ENCODE assay signal across 7 cellular contexts in genomic region chr2:229920011-229920781, GRCh38. TPM values are rescaled to one million over a fixed set of nuclear protein-coding genes. Genes with fewer than 3 reads are reported as not detected.
DNase-seq lines count a peak whose midpoint lies in the region; ATAC-seq, FAIRE-seq and TF ChIP-seq lines count a peak whose summit lies in the region.

No MANE protein-coding gene starts in this region.

- H3K9ac ChIP-seq in HepG2 (ENCODE audit: insufficient read depth, low read depth, low read length), result peak overlapping the region; percentile 84

- TF ChIP-seq EP300 in HepG2 (IDR thresholded peaks at IDR 0.05; ENCODE audit: low read depth in 2 of 2, low read length in 2 of 2) (no peak), HepG2 (CRISPR knock-in tag; IDR thresholded peaks at IDR 0.05; ENCODE audit: borderline replicate concordance) (no peak)

- no peak for TF ChIP-seq RAD21 in HepG2 (CRISPR knock-in tag; IDR thresholded peaks at IDR 0.05)

- H3K4me3 ChIP-seq in RWPE2 (ENCODE audit: severe bottlenecking), result peak overlapping the region; percentile 90
- H3K4me3 ChIP-seq in brain microvascular endothelial cell (ENCODE audit: low read depth, low read length), result peak overlapping the region; percentile 92
- H3K4me3 ChIP-seq in HepG2 (replicated peaks in 1 of 3; ENCODE audit: insufficient read depth in 1 of 3, low read depth in 2 of 3, low read length in 3 of 3), result peak overlapping the region; percentile 77 to 98 (median 87)

- no peaks in the 10 kb centered on the region for H3K27me3 ChIP-seq in RWPE2 (ENCODE audit: insufficient read depth, poor library complexity, severe bottlenecking)
- no peaks in the 10 kb centered on the region for H3K27me3 ChIP-seq in brain microvascular endothelial cell (replicated peaks)
- H3K27me3 ChIP-seq in HepG2 (ENCODE audit: control insufficient read depth in 1 of 2, insufficient read depth in 2 of 2, low read length in 2 of 2), result no peaks in the 10 kb centered on the region; a peak in 1 of 5 replicates

- H3K27ac ChIP-seq in RWPE2 (ENCODE audit: poor library complexity, severe bottlenecking), result peak overlapping the region; percentile 83
- H3K27ac ChIP-seq in brain microvascular endothelial cell, result peak overlapping the region; percentile 89
- H3K27ac ChIP-seq in HepG2 (ENCODE audit: extremely low read length, insufficient read depth, low read length), result peak overlapping the region; percentile 95

- H3K36me3 ChIP-seq in RWPE2 (ENCODE audit: low read depth) (peaks cover 18% of the 10 kb centered on the region), brain microvascular endothelial cell (replicated peaks) (peaks cover 12% of the 10 kb centered on the region), HepG2 (replicated peaks in 1 of 2; ENCODE audit: control insufficient read depth in 1 of 2, insufficient read depth in 2 of 2, low read length in 2 of 2) (peaks cover 2 to 13% of the 10 kb centered on the region in 2 experiments; a peak in 4 of 5 replicates)

- H3K9me3 ChIP-seq in RWPE2 (ENCODE audit: severe bottlenecking) (no peaks in the 10 kb centered on the region), HepG2 (ENCODE audit: low read length) (no peaks in the 10 kb centered on the region)

- no peak; a peak in 1 of 4 replicates for TF ChIP-seq POLR2A in HepG2 (IDR thresholded peaks at IDR 0.05; ENCODE audit: insufficient read depth in 1 of 2, low read depth in 2 of 2, low read length in 2 of 2)

- BruUV-seq in HepG2 (replicated peaks; lab: Mats Ljungman, UMichigan), result TSS peak; percentile 57

- H3K4me1 ChIP-seq in RWPE2 (ENCODE audit: insufficient read depth, poor library complexity, severe bottlenecking) (no peaks in the 10 kb centered on the region), HepG2 (ENCODE audit: insufficient read depth, low read length) (peaks cover 52% of the 10 kb centered on the region)

- peaks cover 24% of the 10 kb centered on the region for H4K20me1 ChIP-seq in HepG2 (ENCODE audit: insufficient read depth, low read length)

- peak overlapping the region; percentile 73 for H3K4me2 ChIP-seq in HepG2 (ENCODE audit: low read depth, low read length)

- H3K79me2 ChIP-seq in HepG2 (ENCODE audit: insufficient read depth, low read length), result peaks cover 62% of the 10 kb centered on the region

- DNase-seq in GM18507 (ENCODE audit: extremely low spot score, insufficient read length, low read depth), result no peak
- DNase-seq in RWPE2 (ENCODE audit: low spot score), result no peak
- no peak for DNase-seq in brain microvascular endothelial cell
- DNase-seq in HepG2 (ENCODE audit: low spot score), result peak; percentile 27
- DNase-seq in stimulated activated naive CD8-positive, alpha-beta T cell treated with anti-CD3 and anti-CD28 coated beads, Interleukin-15, Interleukin-2, amounts not matched to agents 100 U/mL and 50 U/mL, for 24 hours, result peak; percentile 29

- POLR2A ChIA-PET in HepG2 (lab: Yijun Ruan, JAX), result interaction anchor here (0.9 to 2.6 kb wide), 4 partner anchors 10 to 119 kb away, joined by 3 to 20 read pairs (median 5); no protein-coding TSS in a partner anchor

- 1% methylated on average over 25 of the region's 25 CpGs for WGBS in HepG2 (ENCODE audit: low lambda C conversion rate)

- CTCF ChIA-PET in HepG2 (lab: Yijun Ruan, JAX; ENCODE audit: low intra/inter-chr PET ratio, low total read pairs), result no interaction called here

- intact Hi-C loops in HepG2 (cut with micrococcal nuclease; ENCODE audit: unreplicated experiment), result loop anchor here (1.0 to 5.0 kb wide), 2 partner anchors 8 to 118 kb away; no protein-coding TSS in a partner anchor

- in situ Hi-C loops in brain microvascular endothelial cell (cut with HindIII; ENCODE audit: low pct_ligation_motif_present, low sequenced_read_pairs), result no loop called here
- in situ Hi-C loops in HepG2 (cut with HindIII; ENCODE audit: extremely low pct_ligation_motif_present, low pct_unique_long_range_greater_than_20kb), result no loop called here

- ATAC-seq in RWPE2 (ENCODE audit: low read depth) (no peak), HepG2 (no peak), GM19452 (IDR thresholded peaks at IDR 0.05; ENCODE audit: unreplicated experiment) (no peak), GM18907 (IDR thresholded peaks at IDR 0.05; ENCODE audit: unreplicated experiment) (no peak)
- ATAC-seq in stimulated activated naive CD8-positive, alpha-beta T cell treated with anti-CD3 and anti-CD28 coated beads, Interleukin-15, Interleukin-2, amounts not matched to agents 100 U/mL and 50 U/mL, for 24 hours, result no peak

- no peak for TF ChIP-seq CTCF in RWPE2 (IDR thresholded peaks at IDR 0.05; ENCODE audit: poor library complexity, severe bottlenecking)
- no peak for TF ChIP-seq CTCF in brain microvascular endothelial cell (IDR thresholded peaks at IDR 0.05; ENCODE audit: low read depth, low read length, missing control alignments)
- no peak for TF ChIP-seq CTCF in HepG2 (CRISPR knock-in tag; IDR thresholded peaks at IDR 0.05)

- no peak overlapping the region for H2AFZ ChIP-seq in HepG2 (ENCODE audit: low read length)

- FAIRE-seq in GM18507 (lab: Jason Lieb, UNC), result peak; percentile 68
- no peak for FAIRE-seq in HepG2 (lab: Jason Lieb, UNC)

TF ChIP-seq in HepG2, 621 proteins besides CTCF, POLR2A, EP300 and RAD21 (continues in another document):
- TF ChIP-seq ZNF501 (CRISPR knock-in tag; IDR thresholded peaks at IDR 0.05) (peak; percentile 55; the same call in 1 of the 2 replicates), SPEN (CRISPR knock-in tag; IDR thresholded peaks at IDR 0.05; ENCODE audit: low read depth) (peak; percentile 29; the same call in 1 of the 2 replicates), ETV6 (CRISPR knock-in tag; conservative IDR thresholded peaks at IDR 0.05) (0 out of 2 replicates have a peak, but pooled peaks have one; percentile 47), PATZ1 (CRISPR knock-in tag; IDR thresholded peaks at IDR 0.05) (peak; percentile 32)

RNA-seq across cellular contexts. Expression of gene TRIP12, which starts 1.6 kb away (rescaled TPM):
- total RNA-seq in HepG2 (2016; rRNA removed; fragmentation: Illumina TruSeq; extraction: Trizol), result 153 and 257 TPM in 2 replicates
- 75.6 and 85.5 TPM in 2 replicates for total RNA-seq in HepG2 (2016; cell fraction: cytosol; rRNA removed; fragmentation: Illumina TruSeq; extraction: Trizol; ENCODE audit: low read depth)
- 145 and 246 TPM in 2 replicates for total RNA-seq in HepG2 (2016; cell fraction: insoluble cytoplasmic fraction; rRNA removed; fragmentation: Illumina TruSeq; extraction: Trizol)
- total RNA-seq in HepG2 (2016; cell fraction: membrane; rRNA removed; fragmentation: Illumina TruSeq; extraction: Trizol), result 97.0 and 102 TPM in 2 replicates
- 186 and 205 TPM in 2 replicates for total RNA-seq in HepG2 (2016; cell fraction: nucleus; rRNA removed; fragmentation: Illumina TruSeq; extraction: Trizol)
- 56.8 and 72.1 TPM in 2 replicates for polyA plus RNA-seq in HepG2 (2011; rRNA removed)
- 25.2 and 33.4 TPM in 2 replicates for polyA plus RNA-seq in HepG2 (2011; cell fraction: cytosol; rRNA removed)
- 102 and 112 TPM in 2 replicates for polyA plus RNA-seq in HepG2 (2011; cell fraction: nucleus; rRNA removed)
- 70.4 and 84.2 TPM in 2 replicates for polyA plus RNA-seq in HepG2 (2012)
- polyA plus RNA-seq in HepG2 (2016; cell fraction: cytosol; fragmentation: Illumina TruSeq; extraction: Trizol; ENCODE audit: low read depth), result 2.6 and 2.8 TPM in 2 replicates
- polyA plus RNA-seq in HepG2 (2016; cell fraction: insoluble cytoplasmic fraction; fragmentation: Illumina TruSeq; extraction: Trizol; ENCODE audit: low read depth), result 104 and 118 TPM in 2 replicates
- 9.5 and 10.0 TPM in 2 replicates for polyA plus RNA-seq in HepG2 (2016; cell fraction: membrane; fragmentation: Illumina TruSeq; extraction: Trizol; ENCODE audit: low read depth)
- 135 and 150 TPM in 2 replicates for polyA plus RNA-seq in HepG2 (2016; cell fraction: nucleus; fragmentation: Illumina TruSeq; extraction: Trizol; ENCODE audit: insufficient read depth, low read depth)
- polyA minus RNA-seq in HepG2 (2011; rRNA and poly(A)+ RNA removed; ENCODE audit: low replicate concordance), result 217 and 262 TPM in 2 replicates
- polyA minus RNA-seq in HepG2 (2011; cell fraction: cytosol; rRNA and poly(A)+ RNA removed), result 162 and 168 TPM in 2 replicates
- 435 and 493 TPM in 2 replicates for polyA minus RNA-seq in HepG2 (2011; cell fraction: nucleus; rRNA and poly(A)+ RNA removed)

RNA-seq across cellular contexts. Expression of gene FBXO36, which starts 2.1 kb away (rescaled TPM):
- total RNA-seq in HepG2 (2016; rRNA removed; fragmentation: Illumina TruSeq; extraction: Trizol), result 2.8 and 4.0 TPM in 2 replicates
- total RNA-seq in HepG2 (2016; cell fraction: cytosol; rRNA removed; fragmentation: Illumina TruSeq; extraction: Trizol; ENCODE audit: low read depth), result 0.61 and 0.62 TPM in 2 replicates
- 2.9 and 3.9 TPM in 2 replicates for total RNA-seq in HepG2 (2016; cell fraction: insoluble cytoplasmic fraction; rRNA removed; fragmentation: Illumina TruSeq; extraction: Trizol)
- total RNA-seq in HepG2 (2016; cell fraction: membrane; rRNA removed; fragmentation: Illumina TruSeq; extraction: Trizol), result 1.4 and 1.5 TPM in 2 replicates
- total RNA-seq in HepG2 (2016; cell fraction: nucleus; rRNA removed; fragmentation: Illumina TruSeq; extraction: Trizol), result 2.1 and 2.5 TPM in 2 replicates
- polyA plus RNA-seq in HepG2 (2011; rRNA removed), result 2.1 and 2.8 TPM in 2 replicates
- 1.7 and 2.1 TPM in 2 replicates for polyA plus RNA-seq in HepG2 (2011; cell fraction: cytosol; rRNA removed)
- polyA plus RNA-seq in HepG2 (2011; cell fraction: nucleus; rRNA removed), result 0.68 and 0.79 TPM in 2 replicates
- 1.7 TPM in 2 replicates for polyA plus RNA-seq in HepG2 (2012)
- polyA plus RNA-seq in HepG2 (2016; cell fraction: cytosol; fragmentation: Illumina TruSeq; extraction: Trizol; ENCODE audit: low read depth), result 0.36 and 0.38 TPM in 2 replicates
- polyA plus RNA-seq in HepG2 (2016; cell fraction: insoluble cytoplasmic fraction; fragmentation: Illumina TruSeq; extraction: Trizol; ENCODE audit: low read depth), result 2.8 and 3.6 TPM in 2 replicates
- 0.76 and 0.81 TPM in 2 replicates for polyA plus RNA-seq in HepG2 (2016; cell fraction: membrane; fragmentation: Illumina TruSeq; extraction: Trizol; ENCODE audit: low read depth)
- 2.5 and 2.6 TPM in 2 replicates for polyA plus RNA-seq in HepG2 (2016; cell fraction: nucleus; fragmentation: Illumina TruSeq; extraction: Trizol; ENCODE audit: insufficient read depth, low read depth)
- polyA minus RNA-seq in HepG2 (2011; rRNA and poly(A)+ RNA removed; ENCODE audit: low replicate concordance), result 1.1 and 2.9 TPM in 2 replicates
- polyA minus RNA-seq in HepG2 (2011; cell fraction: cytosol; rRNA and poly(A)+ RNA removed), result 1.3 and 2.2 TPM in 2 replicates
- polyA minus RNA-seq in HepG2 (2011; cell fraction: nucleus; rRNA and poly(A)+ RNA removed), result 1.9 and 2.2 TPM in 2 replicates

Comparison
In these comparisons a context has a peak if more than half of its experiments do, and no peak if none do; other contexts are left out.
1. DNase-seq: peak in HepG2 (single experiment) and stimulated activated naive CD8-positive, alpha-beta T cell treated with anti-CD3 and anti-CD28 coated beads, Interleukin-15, Interleukin-2, amounts not matched to agents 100 U/mL and 50 U/mL, for 24 hours (single experiment); none in GM18507 (single experiment), RWPE2 (single experiment) and brain microvascular endothelial cell (single experiment).
2. Peak in every context shown above with its lines, with median percentiles within 50 percentile points of each other: H3K27ac ChIP-seq and H3K4me3 ChIP-seq.